ENCODE assay signal across 18 cellular contexts in genomic region chrX:11254417-11255109, GRCh38.
DNase-seq lines count a peak whose midpoint lies in the region; TF ChIP-seq lines count a peak whose summit lies in the region.
"Had no signal": no experiment of that assay in that cellular context is flagged by ENCODE, and none has a peak within 500 bp of the region (broad histone marks: within the 10 kb centered on the region; RNA-seq: fewer than 3 reads in every experiment).

No MANE protein-coding gene starts in this region.

- H2AFZ ChIP-seq in parathyroid adenoma = no peak overlapping the region

- H3K4me2 ChIP-seq in parathyroid adenoma (ENCODE audit: low read length) = no peak overlapping the region

- DNase-seq in NCI-H510A treated with DMSO at 0.1 percent for 48 hours (lab: John Stamatoyannopoulos, UW) (peak; percentile 10), NCI-H510A (lab: John Stamatoyannopoulos, UW) (no peak), NB4 (ENCODE audit: low read depth) (peak; percentile 1), brain microvascular endothelial cell (no peak), NCI-H345 treated with DMSO at 0.1 percent for 48 hours (lab: John Stamatoyannopoulos, UW; ENCODE audit: unreplicated experiment) (no peak)
- DNase-seq in stimulated activated CD4-positive, alpha-beta T cell treated with anti-CD3 and anti-CD28 coated beads, Interleukin-12 subunit alpha, Interleukin-12 subunit beta, amount 100 ng/mL, for 4 hours = no peak
- DNase-seq: Calu3; CD4-positive, alpha-beta T cell; NCI-H1417 treated with DMSO at 0.1 percent for 48 hours; NCI-H1930; NCI-H345; NCI-H69; NK-92 treated with Interleukin-12 subunit alpha and Interleukin-12 subunit beta, amount 100 ng/mL, for 24 hours; PC-3; RPMI8226; SIG-M5 had no signal

- H3K4me1 ChIP-seq in parathyroid adenoma = no peaks in the 10 kb centered on the region

- TF ChIP-seq POLR2A in NB4 (IDR thresholded peaks at IDR 0.05; ENCODE audit: extremely low read depth, insufficient read length) = no peak

- H3K4me3 ChIP-seq in NB4 (ENCODE audit: low read depth, low read length) (no peak overlapping the region), parathyroid adenoma (ENCODE audit: low read depth, low read length) (no peak overlapping the region), brain microvascular endothelial cell (ENCODE audit: low read depth, low read length) (no peak overlapping the region)

- in situ Hi-C loops in brain microvascular endothelial cell (cut with HindIII; ENCODE audit: low pct_ligation_motif_present, low sequenced_read_pairs) = no loop called here

- no peaks in the 10 kb centered on the region for H3K36me3 ChIP-seq in parathyroid adenoma (ENCODE audit: control insufficient read depth, insufficient read depth, low read length)
- H3K36me3 ChIP-seq in brain microvascular endothelial cell (replicated peaks) = no peaks in the 10 kb centered on the region

- H3K27ac ChIP-seq in VCaP = peak overlapping the region; percentile 93
- H3K27ac ChIP-seq in parathyroid adenoma = peak overlapping the region; percentile 1
- no peak overlapping the region for H3K27ac ChIP-seq in brain microvascular endothelial cell

- H3K9me3 ChIP-seq in parathyroid adenoma (ENCODE audit: control insufficient read depth, low read length) = no peaks in the 10 kb centered on the region

- H3K9ac ChIP-seq in parathyroid adenoma = no peak overlapping the region

- no peak for TF ChIP-seq CTCF in NB4 (IDR thresholded peaks at IDR 0.05; ENCODE audit: low read depth, low read length)
- TF ChIP-seq CTCF in VCaP (conservative IDR thresholded peaks at IDR 0.05) = no peak
- TF ChIP-seq CTCF in parathyroid adenoma (IDR thresholded peaks at IDR 0.05) = no peak
- no peak for TF ChIP-seq CTCF in brain microvascular endothelial cell (IDR thresholded peaks at IDR 0.05; ENCODE audit: low read depth, low read length, missing control alignments)

- H3K27me3 ChIP-seq in parathyroid adenoma (ENCODE audit: control insufficient read depth, insufficient read depth, low read length) (no peaks in the 10 kb centered on the region), brain microvascular endothelial cell (replicated peaks) (no peaks in the 10 kb centered on the region)

- no peaks in the 10 kb centered on the region for H3K79me2 ChIP-seq in parathyroid adenoma

Comparison
In these comparisons a context has a peak if more than half of its experiments do, and no peak if none do; other contexts are left out.
1. DNase-seq: peak in NCI-H510A treated with DMSO at 0.1 percent for 48 hours (single experiment) and NB4 (single experiment); none in NCI-H510A (single experiment), brain microvascular endothelial cell (single experiment), stimulated activated CD4-positive, alpha-beta T cell treated with anti-CD3 and anti-CD28 coated beads, Interleukin-12 subunit alpha, Interleukin-12 subunit beta, amount 100 ng/mL, for 4 hours (single experiment) and NCI-H345 treated with DMSO at 0.1 percent for 48 hours (single experiment).